In genomic region chrX:134580947-134581346, GRCh38 we compare ENCODE assay signal across 16 cellular contexts.
"Had no signal": no experiment of that assay in that cellular context is flagged by ENCODE, and none has a peak within 500 bp of the region (broad histone marks: within the 10 kb centered on the region; RNA-seq: fewer than 3 reads in every experiment).

No MANE protein-coding gene starts in this region.

- H3K4me1 ChIP-seq: gastroesophageal sphincter, right lobe of liver, suprapubic skin had no signal

- H3K36me3 Mint-ChIP-seq: natural killer cell, type B pancreatic cell had no signal

- H3K4me1 Mint-ChIP-seq: natural killer cell had no signal

- ATAC-seq: effector memory CD8-positive, alpha-beta T cell; gastroesophageal sphincter; natural killer cell; right lobe of liver; stimulated activated naive CD8-positive, alpha-beta T cell treated with anti-CD3 and anti-CD28 coated beads, Interleukin-15, Interleukin-2, amounts not matched to agents 100 U/mL and 50 U/mL, for 24 hours had no signal

- H3K4me3 ChIP-seq: coronary artery, gastroesophageal sphincter, right lobe of liver, suprapubic skin had no signal

- H3K27ac Mint-ChIP-seq: activated naive CD4-positive, alpha-beta T cell treated with anti-CD3 and anti-CD28 coated beads for 36 hours; effector memory CD8-positive, alpha-beta T cell; natural killer cell; type B pancreatic cell had no signal

- H3K9me3 Mint-ChIP-seq: activated naive CD4-positive, alpha-beta T cell treated with anti-CD3 and anti-CD28 coated beads for 36 hours; effector memory CD8-positive, alpha-beta T cell; natural killer cell; type B pancreatic cell had no signal

- H3K27ac ChIP-seq: coronary artery, gastroesophageal sphincter, right lobe of liver, suprapubic skin had no signal

- H3K4me3 Mint-ChIP-seq: activated naive CD4-positive, alpha-beta T cell treated with anti-CD3 and anti-CD28 coated beads for 36 hours; effector memory CD8-positive, alpha-beta T cell; natural killer cell; type B pancreatic cell had no signal

- DNase-seq: activated CD4-positive, alpha-beta T cell treated with anti-CD3 and anti-CD28 coated beads for 48 hours; activated naive CD4-positive, alpha-beta T cell treated with anti-CD3 and anti-CD28 coated beads for 36 hours; caudate nucleus; effector memory CD8-positive, alpha-beta T cell; erythroblast; hypothalamus; mammary epithelial cell; natural killer cell; right lobe of liver; stimulated activated CD4-positive, alpha-beta T cell treated with anti-CD3 and anti-CD28 coated beads, Interleukin-12 subunit alpha, Interleukin-12 subunit beta, amount 100 ng/mL, for 4 hours; stimulated activated naive CD8-positive, alpha-beta T cell treated with anti-CD3 and anti-CD28 coated beads, Interleukin-15, Interleukin-2, amounts not matched to agents 100 U/mL and 50 U/mL, for 24 hours; T-helper 1 cell had no signal

- H3K9me3 ChIP-seq: gastroesophageal sphincter, right lobe of liver, suprapubic skin had no signal

- H3K27me3 ChIP-seq: gastroesophageal sphincter, right lobe of liver, suprapubic skin had no signal

- H3K27me3 Mint-ChIP-seq: effector memory CD8-positive, alpha-beta T cell; type B pancreatic cell had no signal

- H3K36me3 ChIP-seq: gastroesophageal sphincter, right lobe of liver, suprapubic skin had no signal
